35 cellular contexts compared by ENCODE assay signal in the genomic region with DNA sequence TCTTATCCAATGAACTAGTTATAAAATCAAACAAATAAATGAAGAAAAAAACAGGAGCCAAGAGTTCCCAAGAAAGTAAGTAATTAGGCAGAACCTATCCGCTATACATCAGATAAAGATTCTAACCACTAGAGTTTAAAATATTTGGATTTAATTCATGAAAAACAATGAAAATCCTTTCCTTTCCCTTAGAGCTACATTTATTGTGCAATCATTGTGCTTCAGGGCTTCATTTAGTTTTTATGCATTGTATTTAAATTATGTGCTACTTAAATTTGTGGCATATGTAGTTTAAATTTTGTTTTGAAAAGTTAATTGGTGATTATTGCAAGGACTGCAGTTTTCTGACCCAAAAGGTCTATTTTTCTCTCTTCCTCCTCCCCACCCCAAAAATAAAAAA. TPM values are rescaled to one million over a fixed set of nuclear protein-coding genes. Genes with fewer than 3 reads are reported as not detected.
"Had no signal": no experiment of that assay in that cellular context is flagged by ENCODE, and none has a peak within 500 bp of the region (broad histone marks: within the 10 kb centered on the region; RNA-seq: fewer than 3 reads in every experiment).

No MANE protein-coding gene starts in this region.

- ATAC-seq: activated CD8-positive, alpha-beta T cell treated with anti-CD3 and anti-CD28 coated beads for 36 hours; activated naive CD8-positive, alpha-beta T cell treated with anti-CD3 and anti-CD28 coated beads, Interleukin-2, amount 50 U/mL, for 24 hours; activated T-cell treated with anti-CD3 and anti-CD28 coated beads, Interleukin-2, amount 50 U/mL, for 4 hours; body of pancreas had no signal

- H3K4me3 ChIP-seq: adrenal gland, body of pancreas, breast epithelium had no signal

- FAIRE-seq: colon, TTC549 had no signal

- H3K4me1 ChIP-seq: adrenal gland, body of pancreas, breast epithelium had no signal

- H3K27me3 ChIP-seq: adrenal gland, body of pancreas, brain microvascular endothelial cell, breast epithelium had no signal

- H3K9me3 ChIP-seq: adrenal gland, body of pancreas, breast epithelium had no signal

- H3K36me3 ChIP-seq: adrenal gland, brain microvascular endothelial cell, breast epithelium had no signal

- DNase-seq: activated B cell treated with CpG ODN at 0.5 μM for 24 hours; activated CD4-positive, alpha-beta memory T cell treated with anti-CD3 and anti-CD28 coated beads for 36 hours; activated CD4-positive, alpha-beta T cell treated with anti-CD3 and anti-CD28 coated beads for 4 hours; activated CD4-positive, alpha-beta T cell treated with anti-CD3 and anti-CD28 coated beads, Interleukin-2, amount 10 ng/mL, durations not matched to agents 24 days and 14 days; activated CD4-positive, alpha-beta T cell treated with anti-CD3 and anti-CD28 coated beads, Interleukin-2, amount 50 U/mL, for 1 hour; activated CD4-positive, alpha-beta T cell treated with anti-CD3 and anti-CD28 coated beads, Interleukin-2, amount 50 U/mL, for 4 hours; activated CD4-positive, CD25-positive, alpha-beta regulatory T cell treated with anti-CD3 and anti-CD28 coated beads, Interleukin-2, amount 50 U/mL, for 72 hours; activated CD8-positive, alpha-beta memory T cell treated with anti-CD3 and anti-CD28 coated beads, Interleukin-2, amount 50 U/mL, for 4 hours; activated CD8-positive, alpha-beta T cell treated with anti-CD3 and anti-CD28 coated beads for 36 hours; activated effector memory CD4-positive, alpha-beta T cell treated with Interleukin-2 at 50 U/mL for 16 hours; activated gamma-delta T cell; activated naive CD4-positive, alpha-beta T cell treated with anti-CD3 and anti-CD28 coated beads, Interleukin-2, amount 10 ng/mL, durations not matched to agents 7 days and 5 days; activated naive CD4-positive, alpha-beta T cell treated with Interleukin-2 at 50 U/mL for 16 hours; activated naive CD8-positive, alpha-beta T cell treated with anti-CD3 and anti-CD28 coated beads, Interleukin-2, amount 10 ng/mL, durations not matched to agents 7 days and 5 days; activated naive CD8-positive, alpha-beta T cell treated with anti-CD3 and anti-CD28 coated beads, Interleukin-2, amount 50 U/mL, for 24 hours; activated T-cell treated with anti-CD3 and anti-CD28 coated beads for 4 hours; activated T-cell treated with anti-CD3 and anti-CD28 coated beads, Interleukin-2, amount 50 U/mL, for 1 hour; activated T-cell treated with anti-CD3 and anti-CD28 coated beads, Interleukin-2, amount 50 U/mL, for 4 hours; adrenal gland; amniotic stem cell; aorta; body of pancreas; brain microvascular endothelial cell; central memory CD4-positive, alpha-beta T cell; T-helper 2 cell; T-helper 9 cell had no signal

- H3K27ac ChIP-seq: adrenal gland, body of pancreas, brain microvascular endothelial cell, breast epithelium, VCaP had no signal

RNA-seq across cellular contexts. Expression of gene GNRHR, which starts 17.9 kb away (rescaled TPM):
- total RNA-seq: activated B cell treated with CpG ODN at 0.5 μM for 24 hours; activated CD4-positive, alpha-beta memory T cell treated with anti-CD3 and anti-CD28 coated beads for 36 hours; activated CD4-positive, alpha-beta T cell treated with anti-CD3 and anti-CD28 coated beads, Interleukin-2, amount 10 ng/mL, durations not matched to agents 24 days and 14 days; activated CD8-positive, alpha-beta memory T cell treated with anti-CD3 and anti-CD28 coated beads for 36 hours; activated CD8-positive, alpha-beta T cell treated with anti-CD3 and anti-CD28 coated beads for 36 hours; activated naive CD8-positive, alpha-beta T cell treated with anti-CD3 and anti-CD28 coated beads, Interleukin-2, amount 10 ng/mL, durations not matched to agents 7 days and 5 days; activated T-cell treated with anti-CD3 and anti-CD28 coated beads, Interleukin-2, amount 50 U/mL, for 4 hours; activated T-helper 2 cell treated with anti-CD3 and anti-CD28 coated beads, Interferon-gamma antibody, Interleukin-2, Interleukin-4, amounts not matched to agents 10 μg/mL and 5 μg/mL and 100 μg/mL, durations not matched to agents 14 hours and 24 hours and 36 hours; aorta; astrocyte; body of pancreas; breast epithelium; cardiac septum; cerebellum had no signal
- polyA plus RNA-seq: aorta had no signal
